ENCODE assay signal across 8 cellular contexts in the genomic region with DNA sequence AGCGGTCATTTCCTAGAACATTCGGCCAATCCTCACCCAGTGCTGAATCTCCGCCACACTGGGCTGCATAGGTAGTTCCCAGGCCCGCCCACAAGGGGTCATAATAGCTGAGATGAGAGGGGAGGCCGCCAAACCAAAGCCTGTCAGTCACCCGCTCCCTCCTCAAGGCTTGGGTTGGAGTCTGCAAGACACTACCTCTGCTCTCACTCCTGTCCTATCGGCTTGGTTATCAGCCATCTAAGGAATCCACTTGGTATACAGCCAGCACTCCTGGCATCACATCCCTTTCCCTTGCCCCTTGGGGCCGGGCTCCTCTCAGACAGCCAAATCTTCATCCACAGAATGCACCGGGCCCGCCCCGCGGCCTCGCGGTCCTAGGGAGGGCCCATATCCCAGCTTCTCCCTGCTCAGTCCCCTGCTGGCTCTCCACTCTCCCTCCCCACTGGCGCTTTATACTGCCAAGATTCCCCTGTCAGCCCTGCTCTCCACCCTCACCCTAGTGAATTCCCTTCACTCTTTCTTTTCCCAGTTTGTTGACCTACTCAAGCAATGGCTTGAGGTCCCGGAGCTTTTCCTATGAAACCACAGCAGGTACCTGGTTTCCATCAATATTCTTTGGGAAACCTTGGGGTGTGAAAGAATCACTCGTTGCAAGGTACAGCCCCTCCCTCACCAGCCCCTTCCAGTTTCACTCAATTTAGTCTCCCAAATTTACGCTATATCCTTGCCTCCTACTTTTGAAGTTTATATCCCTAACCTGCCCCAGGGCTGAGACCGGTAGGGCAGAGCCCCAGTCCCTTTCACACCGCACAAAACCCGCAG. TPM values are rescaled to one million over a fixed set of nuclear protein-coding genes. Genes with fewer than 3 reads are reported as not detected.
DNase-seq lines count a peak whose midpoint lies in the region; ATAC-seq, FAIRE-seq and TF ChIP-seq lines count a peak whose summit lies in the region.

No MANE protein-coding gene starts in this region.

- H3K9me1 ChIP-seq in endothelial cell of umbilical vein (replicated peaks; ENCODE audit: control insufficient read depth, extremely low read depth, insufficient read depth, low read length): no peaks in the 10 kb centered on the region

- peak; percentile 11 to 64 for DNase-seq in NCI-H524 (lab: John Stamatoyannopoulos, UW)
- no peak for DNase-seq in NCI-H524 treated with DMSO at 0.1 percent for 48 hours (lab: John Stamatoyannopoulos, UW)
- DNase-seq in NOMO-1 (lab: John Stamatoyannopoulos, UW; ENCODE audit: unreplicated experiment in 2 of 2): peak; percentile 38 to 49
- peak; percentile 68 for DNase-seq in activated CD8-positive, alpha-beta memory T cell treated with anti-CD3 and anti-CD28 coated beads, Interleukin-2, amount 50 U/mL, for 4 hours
- peak; percentile 80 for DNase-seq in endothelial cell of umbilical vein (ENCODE audit: low read depth, low spot score)

- BruUV-seq in endothelial cell of umbilical vein (replicated peaks; lab: Mats Ljungman, UMichigan): no TSS peak

- peak overlapping the region; percentile 92 for H3K4me2 ChIP-seq in endothelial cell of umbilical vein (ENCODE audit: insufficient read depth, low read length)

- H3K27ac ChIP-seq in endothelial cell of umbilical vein (ENCODE audit: insufficient read depth, low read depth, low read length): peak overlapping the region; percentile 15

- TF ChIP-seq CTCF in endothelial cell of umbilical vein (IDR thresholded peaks at IDR 0.05; ENCODE audit: extremely low read depth in 1 of 2, insufficient read depth in 1 of 2, low read depth in 1 of 2, low read length in 2 of 2): peak; percentile 57 to 84

- intact Hi-C loops in endothelial cell of umbilical vein (cut with micrococcal nuclease): loop anchor here (1.0 to 5.0 kb wide), 3 partner anchors 20 to 143 kb away; partner anchors contain the start of gene GAPDH

- H3K4me1 ChIP-seq in endothelial cell of umbilical vein (ENCODE audit: control insufficient read depth, extremely low read depth, insufficient read depth, low read length) (peaks cover 44% of the 10 kb centered on the region), mononuclear cell (ENCODE audit: insufficient read depth, low read length) (peaks cover 77% of the 10 kb centered on the region)

- H3K36me3 ChIP-seq in endothelial cell of umbilical vein (ENCODE audit: control insufficient read depth in 2 of 2, extremely low read depth in 1 of 2, insufficient read depth in 2 of 2, low read length in 2 of 2): peaks cover 6 to 16% of the 10 kb centered on the region in 2 experiments

- peak overlapping the region; percentile 59 for H2AFZ ChIP-seq in endothelial cell of umbilical vein (ENCODE audit: low read depth, low read length)

- H3K9me3 ChIP-seq in endothelial cell of umbilical vein (replicated peaks; ENCODE audit: control insufficient read depth, insufficient read depth, low read length) (no peaks in the 10 kb centered on the region), mononuclear cell (ENCODE audit: low read depth, low read length) (no peaks in the 10 kb centered on the region)

- H3K4me3 ChIP-seq in endothelial cell of umbilical vein (replicated peaks in 1 of 3; ENCODE audit: insufficient read depth in 1 of 3, low read depth in 1 of 3, low read length in 3 of 3): peak overlapping the region; percentile 67 to 86 (median 67)
- H3K4me3 ChIP-seq in mononuclear cell (ENCODE audit: low read length): peak overlapping the region; percentile 88

- no peaks in the 10 kb centered on the region for H3K27me3 Mint-ChIP-seq in stimulated activated naive CD8-positive, alpha-beta T cell treated with anti-CD3 and anti-CD28 coated beads, Interleukin-15, Interleukin-2, amounts not matched to agents 100 ng/mL and 50 ng/mL, for 24 hours

- H3K27me3 ChIP-seq in endothelial cell of umbilical vein (ENCODE audit: control insufficient read depth in 2 of 2, insufficient read depth in 2 of 2, low read length in 2 of 2) (no peaks in the 10 kb centered on the region), mononuclear cell (ENCODE audit: insufficient read depth, low read length) (no peaks in the 10 kb centered on the region)

- peak overlapping the region; percentile 99 for H3K4me3 Mint-ChIP-seq in stimulated activated naive CD8-positive, alpha-beta T cell treated with anti-CD3 and anti-CD28 coated beads, Interleukin-15, Interleukin-2, amounts not matched to agents 100 ng/mL and 50 ng/mL, for 24 hours

- POLR2A ChIA-PET in endothelial cell of umbilical vein (lab: Charles Lee): interaction anchor here (1.0 to 1.8 kb wide), 2 partner anchors 19 to 20 kb away, joined by 5 to 7 read pairs; partner anchors contain the start of gene GAPDH

- H3K79me2 ChIP-seq in endothelial cell of umbilical vein (ENCODE audit: control insufficient read depth, insufficient read depth, low read length): peaks cover 51% of the 10 kb centered on the region

- CTCF ChIA-PET in endothelial cell of umbilical vein (lab: Charles Lee): interaction anchor here (0.6 to 10.3 kb wide), 12 partner anchors 8 to 337 kb away, joined by 3 to 145 read pairs (median 4); partner anchors contain the start of genes GAPDH and NOP2

- no peaks in the 10 kb centered on the region for H3K9me3 Mint-ChIP-seq in stimulated activated naive CD8-positive, alpha-beta T cell treated with anti-CD3 and anti-CD28 coated beads, Interleukin-15, Interleukin-2, amounts not matched to agents 100 ng/mL and 50 ng/mL, for 24 hours

- no peaks in the 10 kb centered on the region for H4K20me1 ChIP-seq in endothelial cell of umbilical vein (replicated peaks; ENCODE audit: control insufficient read depth, extremely low read depth, insufficient read depth, low read length)

- peak overlapping the region; percentile 62 for H3K27ac Mint-ChIP-seq in stimulated activated naive CD8-positive, alpha-beta T cell treated with anti-CD3 and anti-CD28 coated beads, Interleukin-15, Interleukin-2, amounts not matched to agents 100 ng/mL and 50 ng/mL, for 24 hours

- FAIRE-seq in endothelial cell of umbilical vein (lab: Jason Lieb, UNC): peak; percentile 93

- dilution Hi-C loops in endothelial cell of umbilical vein (cut with MboI; ENCODE audit: extremely low pct_ligation_motif_present, low sequenced_read_pairs): no loop called here

- peak overlapping the region; percentile 58 for H3K9ac ChIP-seq in endothelial cell of umbilical vein (replicated peaks; ENCODE audit: extremely low read depth, insufficient read depth, low read length)

- H3K36me3 Mint-ChIP-seq in stimulated activated naive CD8-positive, alpha-beta T cell treated with anti-CD3 and anti-CD28 coated beads, Interleukin-15, Interleukin-2, amounts not matched to agents 100 ng/mL and 50 ng/mL, for 24 hours (ENCODE audit: low read depth): peaks cover 15% of the 10 kb centered on the region

- H3K4me1 Mint-ChIP-seq in stimulated activated naive CD8-positive, alpha-beta T cell treated with anti-CD3 and anti-CD28 coated beads, Interleukin-15, Interleukin-2, amounts not matched to agents 100 ng/mL and 50 ng/mL, for 24 hours (ENCODE audit: low read depth): peaks cover 38% of the 10 kb centered on the region

- peak; percentile 65 for ATAC-seq in HG02885 (IDR thresholded peaks at IDR 0.05; ENCODE audit: poor library complexity, unreplicated experiment)

- no peak for TF ChIP-seq POLR2A in endothelial cell of umbilical vein (IDR thresholded peaks at IDR 0.05; ENCODE audit: low read depth, low read length)

TF ChIP-seq in endothelial cell of umbilical vein, 7 proteins besides CTCF, POLR2A, EP300 and RAD21:
- TF ChIP-seq POLR2AphosphoS5 (IDR thresholded peaks at IDR 0.05; ENCODE audit: insufficient read depth, low read depth, low read length) (peak; percentile 19), FOS (IDR thresholded peaks at IDR 0.05; ENCODE audit: borderline replicate concordance, insufficient read depth, low read length) (no peak)
TF ChIP-seq in endothelial cell of umbilical vein: peak in this region for 1.

RNA-seq across cellular contexts. Expression of gene IFFO1, which starts 1.5 kb away (rescaled TPM):
- 26.4 and 27.7 TPM in 2 replicates for total RNA-seq in endothelial cell of umbilical vein
- 41.0 and 41.2 TPM in 2 replicates for polyA plus RNA-seq in endothelial cell of umbilical vein
- 15.9 and 21.0 TPM in 2 replicates for polyA plus RNA-seq in endothelial cell of umbilical vein (2011; cell fraction: cytosol; rRNA removed)
- 156 and 161 TPM in 2 replicates for polyA plus RNA-seq in endothelial cell of umbilical vein (2011; cell fraction: nucleus; rRNA removed)
- 18.3 and 26.1 TPM in 2 replicates for polyA plus RNA-seq in endothelial cell of umbilical vein (2012)
- 19.2 and 20.3 TPM in 2 replicates for polyA minus RNA-seq in endothelial cell of umbilical vein
- not detected for polyA minus RNA-seq in endothelial cell of umbilical vein (2011; cell fraction: cytosol; rRNA and poly(A)+ RNA removed)
- polyA minus RNA-seq in endothelial cell of umbilical vein (2011; cell fraction: nucleus; rRNA and poly(A)+ RNA removed): 12.7 and 20.1 TPM in 2 replicates
- total RNA-seq in mononuclear cell: 8.0 TPM

RNA-seq across cellular contexts. Expression of gene NOP2, which starts 13.7 kb away (rescaled TPM):
- total RNA-seq in endothelial cell of umbilical vein (58.5 and 63.6 TPM in 2 replicates), mononuclear cell (44.2 TPM)
- polyA plus RNA-seq in endothelial cell of umbilical vein: 17.8 and 26.3 TPM in 2 replicates
- 28.3 and 30.1 TPM in 2 replicates for polyA plus RNA-seq in endothelial cell of umbilical vein (2011; cell fraction: cytosol; rRNA removed)
- polyA plus RNA-seq in endothelial cell of umbilical vein (2011; cell fraction: nucleus; rRNA removed): 160 and 198 TPM in 2 replicates
- 44.4 and 58.0 TPM in 2 replicates for polyA plus RNA-seq in endothelial cell of umbilical vein (2012)
- polyA minus RNA-seq in endothelial cell of umbilical vein: 29.2 and 29.4 TPM in 2 replicates
- 26.3 TPM for polyA minus RNA-seq in endothelial cell of umbilical vein (2011; cell fraction: cytosol; rRNA and poly(A)+ RNA removed)
- 33.6 and 35.6 TPM in 2 replicates for polyA minus RNA-seq in endothelial cell of umbilical vein (2011; cell fraction: nucleus; rRNA and poly(A)+ RNA removed)

RNA-seq across cellular contexts. Expression of gene GAPDH, which starts 20.1 kb away (rescaled TPM):
- total RNA-seq in endothelial cell of umbilical vein (4,245 and 4,648 TPM in 2 replicates), mononuclear cell (2,093 TPM)
- polyA plus RNA-seq in endothelial cell of umbilical vein: 8,748 and 10,370 TPM in 2 replicates
- 9,573 and 9,900 TPM in 2 replicates for polyA plus RNA-seq in endothelial cell of umbilical vein (2011; cell fraction: cytosol; rRNA removed)
- 2,700 and 3,179 TPM in 2 replicates for polyA plus RNA-seq in endothelial cell of umbilical vein (2011; cell fraction: nucleus; rRNA removed)
- 5,034 and 5,687 TPM in 2 replicates for polyA plus RNA-seq in endothelial cell of umbilical vein (2012)
- polyA minus RNA-seq in endothelial cell of umbilical vein: 7,250 and 7,739 TPM in 2 replicates
- 5,221 TPM for polyA minus RNA-seq in endothelial cell of umbilical vein (2011; cell fraction: cytosol; rRNA and poly(A)+ RNA removed)
- 818 and 923 TPM in 2 replicates for polyA minus RNA-seq in endothelial cell of umbilical vein (2011; cell fraction: nucleus; rRNA and poly(A)+ RNA removed)

RNA-seq across cellular contexts. Expression of gene CHD4, which starts 52.8 kb away (rescaled TPM):
- total RNA-seq in endothelial cell of umbilical vein (192 and 216 TPM in 2 replicates), mononuclear cell (208 TPM)
- polyA plus RNA-seq in endothelial cell of umbilical vein: 119 and 127 TPM in 2 replicates
- polyA plus RNA-seq in endothelial cell of umbilical vein (2011; cell fraction: cytosol; rRNA removed): 130 and 131 TPM in 2 replicates
- polyA plus RNA-seq in endothelial cell of umbilical vein (2011; cell fraction: nucleus; rRNA removed): 178 and 198 TPM in 2 replicates
- 108 and 117 TPM in 2 replicates for polyA plus RNA-seq in endothelial cell of umbilical vein (2012)
- polyA minus RNA-seq in endothelial cell of umbilical vein: 187 and 211 TPM in 2 replicates
- 97.7 TPM for polyA minus RNA-seq in endothelial cell of umbilical vein (2011; cell fraction: cytosol; rRNA and poly(A)+ RNA removed)
- polyA minus RNA-seq in endothelial cell of umbilical vein (2011; cell fraction: nucleus; rRNA and poly(A)+ RNA removed): 83.7 and 90.8 TPM in 2 replicates
